Comparison of ENCODE assay signal across 16 cellular contexts in the genomic region with DNA sequence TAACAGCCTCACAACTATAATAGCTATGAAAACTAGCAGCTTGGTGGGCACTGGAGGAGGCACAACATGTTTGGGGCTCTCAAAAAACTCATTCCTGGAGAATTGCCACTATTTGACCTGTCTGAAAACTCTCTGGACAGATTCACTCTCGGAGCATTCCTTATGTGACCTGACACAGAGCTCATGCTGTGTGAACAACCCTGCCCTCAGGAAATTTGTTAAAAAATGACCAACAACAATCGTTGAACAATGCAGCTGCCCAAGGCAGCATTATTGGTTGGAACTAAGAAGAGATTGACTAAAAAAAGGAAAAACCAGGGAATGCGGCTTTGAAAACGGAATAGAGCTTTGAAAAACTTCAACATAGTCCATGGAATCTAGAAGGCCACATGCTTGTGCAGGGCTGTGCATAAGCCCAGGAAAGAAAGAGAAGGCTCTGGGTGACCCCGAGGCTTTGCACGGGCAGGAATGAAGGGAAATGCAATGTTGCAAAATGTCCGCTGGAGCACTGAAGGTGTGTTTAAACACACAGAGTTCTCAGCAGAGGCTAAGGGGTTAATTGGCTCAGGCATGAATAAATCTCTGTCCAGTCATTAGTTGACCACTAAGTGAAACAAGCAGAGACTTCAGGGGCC.
"Had no signal": no experiment of that assay in that cellular context is flagged by ENCODE, and none has a peak within 500 bp of the region (broad histone marks: within the 10 kb centered on the region; RNA-seq: fewer than 3 reads in every experiment).

No MANE protein-coding gene starts in this region.

- H3K9me3 ChIP-seq: left ventricle myocardium inferior, neutrophil, right atrium auricular region had no signal

- ATAC-seq: effector memory CD8-positive, alpha-beta T cell; foreskin keratinocyte had no signal

- H3K4me1 Mint-ChIP-seq: immature natural killer cell, naive B cell, nephron progenitor cell had no signal

- H3K9me3 Mint-ChIP-seq: effector memory CD8-positive, alpha-beta T cell; immature natural killer cell; naive B cell had no signal

- H3K27ac Mint-ChIP-seq: effector memory CD8-positive, alpha-beta T cell; immature natural killer cell; naive B cell; nephron progenitor cell; type B pancreatic cell had no signal

- H3K36me3 ChIP-seq: left ventricle myocardium inferior, neutrophil, right atrium auricular region had no signal

- H3K36me3 Mint-ChIP-seq: immature natural killer cell, naive B cell, type B pancreatic cell had no signal

- H3K4me1 ChIP-seq: foreskin keratinocyte had no signal

- H3K27me3 ChIP-seq: foreskin keratinocyte, right atrium auricular region had no signal

- H3K27ac ChIP-seq: epithelial cell of prostate, foreskin keratinocyte, left ventricle myocardium inferior, neutrophil, right atrium auricular region had no signal

- H3K4me3 ChIP-seq: left ventricle myocardium inferior, lung, right atrium auricular region had no signal

- H3K4me3 Mint-ChIP-seq: effector memory CD8-positive, alpha-beta T cell; immature natural killer cell; naive B cell; nephron progenitor cell; type B pancreatic cell had no signal

- DNase-seq: effector memory CD8-positive, alpha-beta T cell; foreskin keratinocyte; immature natural killer cell; left ventricle myocardium inferior; mesendoderm; naive B cell; nephron progenitor cell; posterior cingulate gyrus; small intestine; stimulated activated CD4-positive, alpha-beta T cell treated with anti-CD3 and anti-CD28 coated beads, Interleukin-2, amount 100 ng/mL, for 48 hours; stimulated activated naive CD4-positive, alpha-beta T cell treated with Interleukin-2 at 50 U/mL for 16 hours had no signal
